ENCODE assay signal across 18 cellular contexts in the genomic region with DNA sequence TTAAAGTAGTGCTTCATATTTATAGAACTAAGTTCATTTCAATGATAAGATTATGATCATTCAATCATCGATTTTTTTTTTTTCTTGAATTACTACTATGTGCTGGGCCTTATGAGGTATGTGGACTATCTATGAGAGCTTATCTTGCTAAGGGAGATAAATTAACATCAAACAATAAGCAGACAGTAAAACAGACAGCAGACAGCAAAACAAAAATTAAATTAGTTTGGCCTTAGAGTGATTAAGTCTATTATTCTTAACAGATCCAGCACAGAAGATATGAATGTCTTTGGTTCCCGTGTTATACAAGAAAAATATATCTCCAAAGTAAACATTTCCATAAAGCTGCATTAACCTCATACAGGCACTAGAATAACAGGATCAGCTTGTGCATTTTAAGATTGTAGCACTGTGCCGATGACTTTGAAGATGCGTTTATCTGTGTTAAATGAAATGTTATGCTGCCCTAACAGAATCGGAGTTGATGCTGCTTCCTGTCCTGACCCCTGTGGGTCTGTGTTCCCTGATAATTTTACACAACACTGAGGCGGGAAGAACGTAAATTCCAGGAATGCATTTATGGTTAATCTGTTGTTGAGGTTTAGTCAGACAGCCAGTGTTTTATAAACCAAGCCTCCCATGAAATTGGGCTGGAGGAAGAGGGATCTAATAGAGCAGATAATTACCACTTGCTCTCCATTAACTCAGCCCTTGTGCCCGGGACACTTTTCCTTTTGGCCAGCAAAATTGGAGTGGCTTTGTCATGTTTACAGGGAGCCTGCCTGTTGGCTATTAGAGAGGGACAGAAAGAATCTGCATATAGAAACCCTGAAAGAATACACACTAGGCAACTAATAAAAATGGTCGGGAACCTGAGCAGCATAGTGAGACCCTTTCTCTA.
DNase-seq lines count a peak whose midpoint lies in the region; ATAC-seq and TF ChIP-seq lines count a peak whose summit lies in the region.
"Had no signal": no experiment of that assay in that cellular context is flagged by ENCODE, and none has a peak within 500 bp of the region (broad histone marks: within the 10 kb centered on the region; RNA-seq: fewer than 3 reads in every experiment).

No MANE protein-coding gene starts in this region.

- peaks cover 20% of the 10 kb centered on the region for H3K4me1 Mint-ChIP-seq in mesothelial cell of epicardium
- H3K4me1 Mint-ChIP-seq: B cell, T-helper 17 cell had no signal

- H3K4me3 Mint-ChIP-seq in mesothelial cell of epicardium, result no peak overlapping the region
- H3K4me3 Mint-ChIP-seq: B cell; stimulated activated naive CD8-positive, alpha-beta T cell treated with anti-CD3 and anti-CD28 coated beads, Interleukin-15, Interleukin-2, amounts not matched to agents 100 ng/mL and 50 ng/mL, for 24 hours; T-helper 17 cell had no signal

- H3K9me3 Mint-ChIP-seq in mesothelial cell of epicardium, result no peaks in the 10 kb centered on the region
- H3K9me3 Mint-ChIP-seq: stimulated activated naive CD8-positive, alpha-beta T cell treated with anti-CD3 and anti-CD28 coated beads, Interleukin-15, Interleukin-2, amounts not matched to agents 100 ng/mL and 50 ng/mL, for 24 hours had no signal

- H3K4me3 ChIP-seq in choroid plexus epithelial cell (ENCODE audit: low read depth, low read length), result no peak overlapping the region
- no peak overlapping the region for H3K4me3 ChIP-seq in coronary artery
- H3K4me3 ChIP-seq: breast epithelium, GM12878, mucosa of descending colon had no signal

- peak overlapping the region; percentile 54 for H3K27ac Mint-ChIP-seq in mesothelial cell of epicardium
- H3K27ac Mint-ChIP-seq: B cell; stimulated activated naive CD8-positive, alpha-beta T cell treated with anti-CD3 and anti-CD28 coated beads, Interleukin-15, Interleukin-2, amounts not matched to agents 100 ng/mL and 50 ng/mL, for 24 hours; T-helper 17 cell had no signal

- ATAC-seq in HG02973 (IDR thresholded peaks at IDR 0.05; ENCODE audit: unreplicated experiment), result no peak
- ATAC-seq: GM12878, mucosa of descending colon, PC-3, T-helper 17 cell had no signal

- TF ChIP-seq CTCF in choroid plexus epithelial cell (conservative IDR thresholded peaks at IDR 0.05; ENCODE audit: low read depth, low read length), result no peak
- no peak for TF ChIP-seq CTCF in mesothelial cell of epicardium (IDR thresholded peaks at IDR 0.05; ENCODE audit: unreplicated experiment)
- no peak for TF ChIP-seq CTCF in coronary artery (IDR thresholded peaks at IDR 0.05)

- peak; percentile 87 for DNase-seq in EH (ENCODE audit: low read depth)
- peak; percentile 15 for DNase-seq in NCI-H69 (lab: John Stamatoyannopoulos, UW)
- peak; percentile 74 for DNase-seq in choroid plexus epithelial cell (ENCODE audit: low read depth)
- no peak for DNase-seq in mesothelial cell of epicardium (ENCODE audit: low spot score in 2 of 2, unreplicated experiment in 2 of 2)
- DNase-seq in coronary artery (ENCODE audit: low spot score), result no peak
- no peak for DNase-seq in NCI-H1417 treated with DMSO at 0.1 percent for 48 hours (lab: John Stamatoyannopoulos, UW)
- DNase-seq in NCI-H524 (lab: John Stamatoyannopoulos, UW), result no peak
- DNase-seq: activated CD4-positive, alpha-beta T cell treated with anti-CD3 and anti-CD28 coated beads, Interleukin-2, amount 50 U/mL, for 48 hours; mucosa of descending colon; PC-3; T-helper 17 cell had no signal

- no peak overlapping the region for H3K27ac ChIP-seq in coronary artery
- H3K27ac ChIP-seq: breast epithelium, epithelial cell of prostate, HL-60 had no signal

- H3K36me3 Mint-ChIP-seq in mesothelial cell of epicardium, result peaks cover 33% of the 10 kb centered on the region

- no peaks in the 10 kb centered on the region for H3K27me3 Mint-ChIP-seq in mesothelial cell of epicardium (ENCODE audit: low read depth)
- H3K27me3 Mint-ChIP-seq: B cell; stimulated activated naive CD8-positive, alpha-beta T cell treated with anti-CD3 and anti-CD28 coated beads, Interleukin-15, Interleukin-2, amounts not matched to agents 100 ng/mL and 50 ng/mL, for 24 hours; T-helper 17 cell had no signal

Comparison
In these comparisons a context has a peak if more than half of its experiments do, and no peak if none do; other contexts are left out.
1. DNase-seq: peak in EH (single experiment), NCI-H69 (single experiment) and choroid plexus epithelial cell (single experiment); none in mesothelial cell of epicardium (0 of 2), coronary artery (single experiment), NCI-H1417 treated with DMSO at 0.1 percent for 48 hours (single experiment) and NCI-H524 (0 of 2).